21 cellular contexts compared by ENCODE assay signal in the genomic region with DNA sequence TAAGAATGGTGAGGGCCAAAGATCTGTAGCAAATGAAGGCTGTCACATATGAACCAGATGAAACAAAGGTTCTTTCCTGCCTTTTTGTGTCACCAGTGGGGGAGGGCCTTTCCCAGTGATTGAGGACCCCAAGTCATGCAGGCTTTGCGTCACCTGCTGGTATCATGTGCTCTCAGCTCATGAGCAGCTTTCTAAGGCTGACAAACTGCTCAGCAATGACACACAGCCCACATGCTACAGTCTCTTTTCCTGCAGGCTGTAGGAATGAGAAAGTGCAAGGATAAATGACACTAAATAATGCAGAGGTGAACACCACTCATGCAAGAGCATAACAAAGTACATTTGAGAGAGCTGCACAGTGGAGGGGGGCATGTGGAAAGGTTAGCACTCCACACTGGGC. TPM values are rescaled to one million over a fixed set of nuclear protein-coding genes. Genes with fewer than 3 reads are reported as not detected.
DNase-seq lines count a peak whose midpoint lies in the region; ATAC-seq and TF ChIP-seq lines count a peak whose summit lies in the region.
"Had no signal": no experiment of that assay in that cellular context is flagged by ENCODE, and none has a peak within 500 bp of the region (broad histone marks: within the 10 kb centered on the region; RNA-seq: fewer than 3 reads in every experiment).

No MANE protein-coding gene starts in this region.

- H2BK12ac ChIP-seq in trophoblast cell (ENCODE audit: low read length) = no peak overlapping the region

- no peak overlapping the region for H4K12ac ChIP-seq in trophoblast cell (ENCODE audit: low read depth, low read length)

- H3K4me1 ChIP-seq in foreskin keratinocyte (peaks cover 46% of the 10 kb centered on the region), trophoblast cell (ENCODE audit: control insufficient read depth in 1 of 2, insufficient read depth in 2 of 2, low read length in 2 of 2) (peaks cover 30 to 48% of the 10 kb centered on the region in 2 experiments)
- H3K4me1 ChIP-seq in effector memory CD4-positive, alpha-beta T cell (ENCODE audit: control insufficient read depth, insufficient read depth, low read length, poor library complexity, severe bottlenecking) = peaks cover 14% of the 10 kb centered on the region

- no peak overlapping the region for H2AFZ ChIP-seq in trophoblast cell (ENCODE audit: insufficient read depth, low read length, poor library complexity)

- H3K36me3 ChIP-seq in WERI-Rb-1 (no peaks in the 10 kb centered on the region), trophoblast cell (ENCODE audit: control insufficient read depth in 1 of 2, insufficient read depth in 2 of 2, low read length in 2 of 2) (no peaks in the 10 kb centered on the region)
- no peaks in the 10 kb centered on the region for H3K36me3 ChIP-seq in effector memory CD4-positive, alpha-beta T cell (ENCODE audit: control insufficient read depth, insufficient read depth, low read length)

- peaks cover 2% of the 10 kb centered on the region for H3K36me3 Mint-ChIP-seq in activated T-cell treated with anti-CD3 and anti-CD28 coated beads, Interleukin-2, amount 50 U/mL, for 4 hours (ENCODE audit: insufficient read depth)
- H3K36me3 Mint-ChIP-seq: CD8-positive, alpha-beta T cell; immature natural killer cell; stimulated activated naive B cell treated with anti-CD40 and anti-IgM and Interleukin-4, amounts not matched to agents 10 μg/mL and 1 μg/mL and 100 μg/mL, for 72 hours had no signal

- ATAC-seq in foreskin keratinocyte (no peak), GM19452 (IDR thresholded peaks at IDR 0.05; ENCODE audit: unreplicated experiment) (no peak), GM19467 (IDR thresholded peaks at IDR 0.05; ENCODE audit: unreplicated experiment) (no peak)
- no peak for ATAC-seq in activated T-cell treated with anti-CD3 and anti-CD28 coated beads, Interleukin-2, amount 50 U/mL, for 4 hours
- ATAC-seq: CD8-positive, alpha-beta T cell; stimulated activated naive B cell treated with anti-CD40 and anti-IgM and Interleukin-4, amounts not matched to agents 10 μg/mL and 1 μg/mL and 100 μg/mL, for 72 hours had no signal

- H3K79me1 ChIP-seq in trophoblast cell (ENCODE audit: low read length) = peaks cover 27% of the 10 kb centered on the region

- H3K9me3 ChIP-seq in WERI-Rb-1 (ENCODE audit: severe bottlenecking) (no peaks in the 10 kb centered on the region), trophoblast cell (ENCODE audit: insufficient read depth, low read depth, low read length) (no peaks in the 10 kb centered on the region)
- H3K9me3 ChIP-seq in effector memory CD4-positive, alpha-beta T cell (ENCODE audit: control insufficient read depth, low read length) = no peaks in the 10 kb centered on the region

- H4K8ac ChIP-seq in trophoblast cell (ENCODE audit: low read depth, low read length) = no peak overlapping the region

- H3K79me2 ChIP-seq in trophoblast cell (ENCODE audit: control insufficient read depth, insufficient read depth, low read length, poor library complexity) = no peaks in the 10 kb centered on the region

- H3K4me2 ChIP-seq in trophoblast cell (ENCODE audit: low read length) = no peak overlapping the region

- peak overlapping the region; percentile 85 for H4K91ac ChIP-seq in trophoblast cell (ENCODE audit: low read depth, low read length)

- no peak for TF ChIP-seq CTCF in WERI-Rb-1 (IDR thresholded peaks at IDR 0.05; ENCODE audit: low read depth, low read length)
- TF ChIP-seq CTCF in foreskin keratinocyte (conservative IDR thresholded peaks at IDR 0.05) = no peak

- peaks cover 42% of the 10 kb centered on the region for H3K4me1 Mint-ChIP-seq in activated T-cell treated with anti-CD3 and anti-CD28 coated beads, Interleukin-2, amount 50 U/mL, for 4 hours (ENCODE audit: low read depth)

- no peaks in the 10 kb centered on the region for H3K9me3 Mint-ChIP-seq in activated T-cell treated with anti-CD3 and anti-CD28 coated beads, Interleukin-2, amount 50 U/mL, for 4 hours
- H3K9me3 Mint-ChIP-seq: CD8-positive, alpha-beta T cell; immature natural killer cell; stimulated activated naive B cell treated with anti-CD40 and anti-IgM and Interleukin-4, amounts not matched to agents 10 μg/mL and 1 μg/mL and 100 μg/mL, for 72 hours had no signal

- WGBS in trophoblast cell (ENCODE audit: extremely low coverage, insufficient coverage, insufficient read length) = no CpG with 5 or more reads among the region's 1 CpG

- H3K27ac ChIP-seq in WERI-Rb-1 = peak overlapping the region; percentile 15; the same call in 1 of the 2 replicates
- H3K27ac ChIP-seq in foreskin keratinocyte = peak overlapping the region; percentile 91
- no peak overlapping the region for H3K27ac ChIP-seq in trophoblast cell (ENCODE audit: low read depth, low read length)
- no peak overlapping the region for H3K27ac ChIP-seq in effector memory CD4-positive, alpha-beta T cell (ENCODE audit: insufficient read depth, low read length, poor library complexity, severe bottlenecking)

- H3K9ac ChIP-seq in trophoblast cell (ENCODE audit: low read length) = no peak overlapping the region

- H3K27me3 Mint-ChIP-seq in activated T-cell treated with anti-CD3 and anti-CD28 coated beads, Interleukin-2, amount 50 U/mL, for 4 hours (ENCODE audit: low read depth) = no peaks in the 10 kb centered on the region
- H3K27me3 Mint-ChIP-seq: stimulated activated naive B cell treated with anti-CD40 and anti-IgM and Interleukin-4, amounts not matched to agents 10 μg/mL and 1 μg/mL and 100 μg/mL, for 72 hours had no signal

- H3K14ac ChIP-seq in trophoblast cell (ENCODE audit: low read length) = no peak overlapping the region

- no peak overlapping the region for H3K4ac ChIP-seq in trophoblast cell (ENCODE audit: low read depth, low read length)

- H3K27me3 ChIP-seq in WERI-Rb-1 (ENCODE audit: insufficient read depth, low read depth, severe bottlenecking) = no peaks in the 10 kb centered on the region
- no peaks in the 10 kb centered on the region for H3K27me3 ChIP-seq in foreskin keratinocyte
- H3K27me3 ChIP-seq in trophoblast cell (ENCODE audit: insufficient read depth, low read length) = no peaks in the 10 kb centered on the region
- H3K27me3 ChIP-seq in effector memory CD4-positive, alpha-beta T cell (replicated peaks; ENCODE audit: control insufficient read depth, insufficient read depth, low read length, poor library complexity, severe bottlenecking) = no peaks in the 10 kb centered on the region

- no peak overlapping the region for H2AK5ac ChIP-seq in trophoblast cell (ENCODE audit: low read length)

- no peak overlapping the region for H3K4me3 Mint-ChIP-seq in activated T-cell treated with anti-CD3 and anti-CD28 coated beads, Interleukin-2, amount 50 U/mL, for 4 hours
- H3K4me3 Mint-ChIP-seq: CD8-positive, alpha-beta T cell; immature natural killer cell; stimulated activated naive B cell treated with anti-CD40 and anti-IgM and Interleukin-4, amounts not matched to agents 10 μg/mL and 1 μg/mL and 100 μg/mL, for 72 hours had no signal

- H3K4me3 ChIP-seq in WERI-Rb-1 (ENCODE audit: low read depth, low read length) = no peak overlapping the region
- H3K4me3 ChIP-seq in trophoblast cell (ENCODE audit: low read depth, low read length) = no peak overlapping the region
- H3K4me3 ChIP-seq in effector memory CD4-positive, alpha-beta T cell (ENCODE audit: insufficient read depth, low read depth, low read length, poor library complexity, severe bottlenecking) = no peak overlapping the region

- no peak overlapping the region for H2BK120ac ChIP-seq in trophoblast cell (ENCODE audit: insufficient read depth, low read length, poor library complexity)

- H2BK5ac ChIP-seq in trophoblast cell (ENCODE audit: low read depth, low read length, poor library complexity) = peak overlapping the region; percentile 17

- no peak overlapping the region for H3K23ac ChIP-seq in trophoblast cell (ENCODE audit: low read length)

- DNase-seq in ELR (ENCODE audit: low read depth) (peak; percentile 42), WERI-Rb-1 (no peak), foreskin keratinocyte (no peak), trophoblast cell (peak; percentile 97)
- no peak for DNase-seq in effector memory CD4-positive, alpha-beta T cell
- DNase-seq in activated T-cell treated with anti-CD3 and anti-CD28 coated beads, Interleukin-2, amount 50 U/mL, for 4 hours = no peak
- DNase-seq: ACHN; activated CD4-positive, CD25-positive, alpha-beta regulatory T cell; activated effector memory CD4-positive, alpha-beta T cell treated with Interleukin-2 at 50 U/mL for 16 hours; CD8-positive, alpha-beta T cell; EL; immature natural killer cell; mesendoderm; NCI-H1417; NCI-H226; NK-92 treated with Interleukin-12 subunit alpha and Interleukin-12 subunit beta, amount 100 ng/mL, for 24 hours; occipital lobe; stimulated activated naive B cell treated with anti-CD40 and anti-IgM and Interleukin-4, amounts not matched to agents 10 μg/mL and 1 μg/mL and 100 μg/mL, for 72 hours had no signal

- H3K18ac ChIP-seq in trophoblast cell (ENCODE audit: low read length) = no peak overlapping the region

RNA-seq across cellular contexts. Expression of a gene that starts 34.8 kb away (rescaled TPM):
- total RNA-seq in foreskin keratinocyte = 28.2 and 32.3 TPM in 2 replicates
- 14.2 and 14.4 TPM in 2 replicates for polyA plus RNA-seq in foreskin keratinocyte
- 76.2 and 80.2 TPM in 2 replicates for polyA plus RNA-seq in trophoblast cell (2013)
- total RNA-seq in activated T-cell treated with anti-CD3 and anti-CD28 coated beads, Interleukin-2, amount 50 U/mL, for 4 hours = 1 to 10 TPM; 5.5 to 6.6 (median 5.5) TPM

RNA-seq across cellular contexts. Expression of a gene that starts 35.2 kb away (rescaled TPM):
- total RNA-seq in foreskin keratinocyte = 0.42 and 0.54 TPM in 2 replicates
- 0.13 and 0.28 TPM in 2 replicates for polyA plus RNA-seq in foreskin keratinocyte
- polyA plus RNA-seq in trophoblast cell (2013) = 0.39 and 0.47 TPM in 2 replicates
- 1 to 10 TPM in 1 of 3 donors, under 1 TPM in 2; 0.49 to 1.3 (median 0.55) TPM for total RNA-seq in activated T-cell treated with anti-CD3 and anti-CD28 coated beads, Interleukin-2, amount 50 U/mL, for 4 hours
- total RNA-seq: T-helper 1 cell treated with Interleukin-12 subunit alpha and Interleukin-12 subunit beta and Interleukin-4 antibody, amounts not matched to agents 30 ng/mL and 1 ng/mL, for 36 hours had no signal

Comparison
In these comparisons a context has a peak if more than half of its experiments do, and no peak if none do; other contexts are left out.
1. DNase-seq: peak in ELR (single experiment) and trophoblast cell (2 of 2); none in WERI-Rb-1 (single experiment), foreskin keratinocyte (0 of 2), effector memory CD4-positive, alpha-beta T cell (0 of 3) and activated T-cell treated with anti-CD3 and anti-CD28 coated beads, Interleukin-2, amount 50 U/mL, for 4 hours (single experiment).
2. H3K27ac ChIP-seq: peak in WERI-Rb-1 (single experiment) and foreskin keratinocyte (single experiment); none in trophoblast cell (single experiment) and effector memory CD4-positive, alpha-beta T cell (single experiment).